ENCODE assay signal across 14 cellular contexts in the genomic region with DNA sequence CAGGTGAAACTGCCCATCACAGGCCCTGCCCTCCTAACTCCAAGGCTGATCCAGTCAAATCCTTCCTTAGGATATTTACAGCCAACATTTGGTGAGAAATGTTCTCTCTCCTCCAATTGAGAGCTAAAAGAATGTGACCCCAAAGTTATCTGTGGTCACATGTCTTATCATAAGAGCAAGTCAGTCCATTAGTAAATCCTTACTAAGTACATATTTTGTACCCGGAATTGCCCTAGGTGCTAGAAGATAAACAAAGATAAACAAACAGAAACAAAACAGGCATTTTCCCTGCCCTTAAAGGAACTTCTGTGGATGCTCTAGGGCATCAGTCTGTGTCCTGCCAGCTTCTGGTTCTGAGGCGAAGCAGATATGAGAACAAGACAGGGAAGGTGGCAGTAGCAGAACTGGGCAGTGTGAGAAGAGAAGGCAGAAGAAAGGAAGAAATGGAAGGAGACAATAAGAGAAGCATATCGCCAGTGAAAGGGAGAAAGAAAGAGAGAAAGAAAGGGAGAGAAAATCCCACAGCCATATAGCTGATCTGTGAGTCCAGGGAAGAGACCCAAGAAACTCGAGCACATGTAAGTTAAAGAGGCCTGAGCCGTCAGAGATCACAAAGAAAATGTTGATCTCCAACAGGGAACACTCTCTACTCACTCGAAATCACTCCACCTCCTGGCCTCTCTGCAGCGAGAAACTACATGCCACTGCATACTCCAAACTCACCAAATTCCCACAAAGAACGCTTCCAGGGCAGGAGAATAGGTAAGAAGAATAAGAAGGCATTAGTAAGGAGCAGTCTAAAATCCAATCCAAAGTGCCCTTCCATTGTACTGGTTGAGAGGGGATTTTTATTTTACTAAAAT.
"Had no signal": no experiment of that assay in that cellular context is flagged by ENCODE, and none has a peak within 500 bp of the region (broad histone marks: within the 10 kb centered on the region; RNA-seq: fewer than 3 reads in every experiment).

No MANE protein-coding gene starts in this region.

- H3K4me3 ChIP-seq: ovary, thoracic aorta, uterus had no signal

- H3K4me1 ChIP-seq: uterus had no signal

- H3K9me3 ChIP-seq: ovary, thoracic aorta, uterus had no signal

- H3K27ac ChIP-seq: ovary, thoracic aorta, uterus, VCaP had no signal

- H3K9me3 Mint-ChIP-seq: activated CD4-positive, alpha-beta memory T cell treated with anti-CD3 and anti-CD28 coated beads for 36 hours; activated naive CD4-positive, alpha-beta T cell treated with anti-CD3 and anti-CD28 coated beads for 36 hours; dendritic cell treated with granulocyte-macrophage colony-stimulating factor and Interleukin-4, amounts not matched to agents 40 ng/mL and 50 ng/mL, for 4 days; effector memory CD8-positive, alpha-beta T cell; stimulated activated naive CD8-positive, alpha-beta T cell treated with anti-CD3 and anti-CD28 coated beads, Interleukin-15, amount 100 ng/mL, for 72 hours had no signal

- DNase-seq: activated CD4-positive, alpha-beta memory T cell treated with anti-CD3 and anti-CD28 coated beads for 36 hours; activated CD8-positive, alpha-beta memory T cell treated with anti-CD3 and anti-CD28 coated beads, Interleukin-2, amount 50 U/mL, for 48 hours; activated naive CD4-positive, alpha-beta T cell treated with anti-CD3 and anti-CD28 coated beads for 36 hours; effector memory CD8-positive, alpha-beta T cell; glutamatergic neuron; left colon; ovary; stimulated activated CD4-positive, alpha-beta T cell treated with anti-CD3 and anti-CD28 coated beads, Interleukin-15, amount 100 ng/mL, for 24 hours; stimulated activated CD4-positive, alpha-beta T cell treated with anti-CD3 and anti-CD28 coated beads, Interleukin-4, amount 100 ng/mL, for 24 hours; stimulated activated naive CD8-positive, alpha-beta T cell treated with anti-CD3 and anti-CD28 coated beads, Interleukin-15, amount 100 ng/mL, for 72 hours; uterus had no signal

- ATAC-seq: effector memory CD8-positive, alpha-beta T cell; left colon; stimulated activated naive CD8-positive, alpha-beta T cell treated with anti-CD3 and anti-CD28 coated beads, Interleukin-15, amount 100 ng/mL, for 72 hours had no signal

- H3K36me3 ChIP-seq: ovary, uterus had no signal

- H3K4me3 Mint-ChIP-seq: activated CD4-positive, alpha-beta memory T cell treated with anti-CD3 and anti-CD28 coated beads for 36 hours; activated naive CD4-positive, alpha-beta T cell treated with anti-CD3 and anti-CD28 coated beads for 36 hours; dendritic cell treated with granulocyte-macrophage colony-stimulating factor and Interleukin-4, amounts not matched to agents 40 ng/mL and 50 ng/mL, for 4 days; effector memory CD8-positive, alpha-beta T cell; stimulated activated naive CD8-positive, alpha-beta T cell treated with anti-CD3 and anti-CD28 coated beads, Interleukin-15, amount 100 ng/mL, for 72 hours had no signal

- H3K27me3 Mint-ChIP-seq: activated CD4-positive, alpha-beta memory T cell treated with anti-CD3 and anti-CD28 coated beads for 36 hours; dendritic cell treated with granulocyte-macrophage colony-stimulating factor and Interleukin-4, amounts not matched to agents 40 ng/mL and 50 ng/mL, for 4 days; effector memory CD8-positive, alpha-beta T cell; stimulated activated naive CD8-positive, alpha-beta T cell treated with anti-CD3 and anti-CD28 coated beads, Interleukin-15, amount 100 ng/mL, for 72 hours had no signal

- H3K4me1 Mint-ChIP-seq: stimulated activated naive CD8-positive, alpha-beta T cell treated with anti-CD3 and anti-CD28 coated beads, Interleukin-15, amount 100 ng/mL, for 72 hours had no signal

- H3K27me3 ChIP-seq: ovary, uterus had no signal

- H3K27ac Mint-ChIP-seq: activated CD4-positive, alpha-beta memory T cell treated with anti-CD3 and anti-CD28 coated beads for 36 hours; activated naive CD4-positive, alpha-beta T cell treated with anti-CD3 and anti-CD28 coated beads for 36 hours; dendritic cell treated with granulocyte-macrophage colony-stimulating factor and Interleukin-4, amounts not matched to agents 40 ng/mL and 50 ng/mL, for 4 days; stimulated activated naive CD8-positive, alpha-beta T cell treated with anti-CD3 and anti-CD28 coated beads, Interleukin-15, amount 100 ng/mL, for 72 hours had no signal
